Comparison of ENCODE assay signal across 1 cellular context in genomic region chr2:88016086-88016947, GRCh38.
TF ChIP-seq lines count a peak whose summit lies in the region.

TSS of gene RNU2-63P (minus strand) at chr2:88016547.

TF ChIP-seq in K562, 482 proteins besides CTCF, POLR2A, EP300 and RAD21 (continued from another document and continues in another):
- TF ChIP-seq, protein P1, sequence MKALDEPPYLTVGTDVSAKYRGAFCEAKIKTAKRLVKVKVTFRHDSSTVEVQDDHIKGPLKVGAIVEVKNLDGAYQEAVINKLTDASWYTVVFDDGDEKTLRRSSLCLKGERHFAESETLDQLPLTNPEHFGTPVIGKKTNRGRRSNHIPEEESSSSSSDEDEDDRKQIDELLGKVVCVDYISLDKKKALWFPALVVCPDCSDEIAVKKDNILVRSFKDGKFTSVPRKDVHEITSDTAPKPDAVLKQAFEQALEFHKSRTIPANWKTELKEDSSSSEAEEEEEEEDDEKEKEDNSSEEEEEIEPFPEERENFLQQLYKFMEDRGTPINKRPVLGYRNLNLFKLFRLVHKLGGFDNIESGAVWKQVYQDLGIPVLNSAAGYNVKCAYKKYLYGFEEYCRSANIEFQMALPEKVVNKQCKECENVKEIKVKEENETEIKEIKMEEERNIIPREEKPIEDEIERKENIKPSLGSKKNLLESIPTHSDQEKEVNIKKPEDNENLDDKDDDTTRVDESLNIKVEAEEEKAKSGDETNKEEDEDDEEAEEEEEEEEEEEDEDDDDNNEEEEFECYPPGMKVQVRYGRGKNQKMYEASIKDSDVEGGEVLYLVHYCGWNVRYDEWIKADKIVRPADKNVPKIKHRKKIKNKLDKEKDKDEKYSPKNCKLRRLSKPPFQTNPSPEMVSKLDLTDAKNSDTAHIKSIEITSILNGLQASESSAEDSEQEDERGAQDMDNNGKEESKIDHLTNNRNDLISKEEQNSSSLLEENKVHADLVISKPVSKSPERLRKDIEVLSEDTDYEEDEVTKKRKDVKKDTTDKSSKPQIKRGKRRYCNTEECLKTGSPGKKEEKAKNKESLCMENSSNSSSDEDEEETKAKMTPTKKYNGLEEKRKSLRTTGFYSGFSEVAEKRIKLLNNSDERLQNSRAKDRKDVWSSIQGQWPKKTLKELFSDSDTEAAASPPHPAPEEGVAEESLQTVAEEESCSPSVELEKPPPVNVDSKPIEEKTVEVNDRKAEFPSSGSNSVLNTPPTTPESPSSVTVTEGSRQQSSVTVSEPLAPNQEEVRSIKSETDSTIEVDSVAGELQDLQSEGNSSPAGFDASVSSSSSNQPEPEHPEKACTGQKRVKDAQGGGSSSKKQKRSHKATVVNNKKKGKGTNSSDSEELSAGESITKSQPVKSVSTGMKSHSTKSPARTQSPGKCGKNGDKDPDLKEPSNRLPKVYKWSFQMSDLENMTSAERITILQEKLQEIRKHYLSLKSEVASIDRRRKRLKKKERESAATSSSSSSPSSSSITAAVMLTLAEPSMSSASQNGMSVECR (CRISPR knock-in tag; IDR thresholded peaks at IDR 0.05): no peak
- peak; percentile 67 for TF ChIP-seq DACH1 (IDR thresholded peaks at IDR 0.05; ENCODE audit: partially characterized antibody)
- TF ChIP-seq, protein P2, sequence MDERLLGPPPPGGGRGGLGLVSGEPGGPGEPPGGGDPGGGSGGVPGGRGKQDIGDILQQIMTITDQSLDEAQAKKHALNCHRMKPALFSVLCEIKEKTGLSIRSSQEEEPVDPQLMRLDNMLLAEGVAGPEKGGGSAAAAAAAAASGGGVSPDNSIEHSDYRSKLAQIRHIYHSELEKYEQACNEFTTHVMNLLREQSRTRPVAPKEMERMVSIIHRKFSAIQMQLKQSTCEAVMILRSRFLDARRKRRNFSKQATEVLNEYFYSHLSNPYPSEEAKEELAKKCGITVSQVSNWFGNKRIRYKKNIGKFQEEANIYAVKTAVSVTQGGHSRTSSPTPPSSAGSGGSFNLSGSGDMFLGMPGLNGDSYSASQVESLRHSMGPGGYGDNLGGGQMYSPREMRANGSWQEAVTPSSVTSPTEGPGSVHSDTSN (CRISPR knock-in tag; IDR thresholded peaks at IDR 0.05; ENCODE audit: low read depth): no peak
- TF ChIP-seq, protein P2 (tag; conservative IDR thresholded peaks at IDR 0.05; ENCODE audit: low read depth): peak; percentile 57
- peak; percentile 86 for TF ChIP-seq MEF2A (IDR thresholded peaks at IDR 0.05; ENCODE audit: control insufficient read depth, low read depth, low read length)
- TF ChIP-seq FOXA1 (IDR thresholded peaks at IDR 0.05; ENCODE audit: borderline replicate concordance): no peak
- no peak for TF ChIP-seq ADNP (tag; IDR thresholded peaks at IDR 0.05)
- peak; percentile 97 for TF ChIP-seq ZNF586 (CRISPR knock-in tag; conservative IDR thresholded peaks at IDR 0.05)
- TF ChIP-seq CXXC5 (CRISPR knock-in tag; IDR thresholded peaks at IDR 0.05): peak; percentile 77
- no peak for TF ChIP-seq DMBX1 (CRISPR knock-in tag; IDR thresholded peaks at IDR 0.05; ENCODE audit: borderline replicate concordance)
- TF ChIP-seq BRCA1 (IDR thresholded peaks at IDR 0.05): no peak
- TF ChIP-seq BRCA1 (CRISPR knock-in tag; IDR thresholded peaks at IDR 0.05): no peak
- TF ChIP-seq RNF2 (IDR thresholded peaks at IDR 0.05): peak; percentile 100
- TF ChIP-seq SNAPC5 (CRISPR knock-in tag; IDR thresholded peaks at IDR 0.05): peak; percentile 96
- no peak for TF ChIP-seq ZNF140 (CRISPR knock-in tag; IDR thresholded peaks at IDR 0.05)
- TF ChIP-seq MCM7 (IDR thresholded peaks at IDR 0.05): peak in 1 of 2 experiments; percentile 30; a peak in 1 of 4 replicates
- peak; percentile 94 for TF ChIP-seq STAT5A (IDR thresholded peaks at IDR 0.05; ENCODE audit: borderline replicate concordance, low read length)
- TF ChIP-seq, protein P3, sequence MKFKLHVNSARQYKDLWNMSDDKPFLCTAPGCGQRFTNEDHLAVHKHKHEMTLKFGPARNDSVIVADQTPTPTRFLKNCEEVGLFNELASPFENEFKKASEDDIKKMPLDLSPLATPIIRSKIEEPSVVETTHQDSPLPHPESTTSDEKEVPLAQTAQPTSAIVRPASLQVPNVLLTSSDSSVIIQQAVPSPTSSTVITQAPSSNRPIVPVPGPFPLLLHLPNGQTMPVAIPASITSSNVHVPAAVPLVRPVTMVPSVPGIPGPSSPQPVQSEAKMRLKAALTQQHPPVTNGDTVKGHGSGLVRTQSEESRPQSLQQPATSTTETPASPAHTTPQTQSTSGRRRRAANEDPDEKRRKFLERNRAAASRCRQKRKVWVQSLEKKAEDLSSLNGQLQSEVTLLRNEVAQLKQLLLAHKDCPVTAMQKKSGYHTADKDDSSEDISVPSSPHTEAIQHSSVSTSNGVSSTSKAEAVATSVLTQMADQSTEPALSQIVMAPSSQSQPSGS (CRISPR knock-in tag; IDR thresholded peaks at IDR 0.05): no peak
- peak; percentile 43; the same call in 1 of the 2 replicates for TF ChIP-seq NCOA6 (IDR thresholded peaks at IDR 0.05)
- no peak for TF ChIP-seq ESRRA (IDR thresholded peaks at IDR 0.05; ENCODE audit: borderline replicate concordance, low read depth)
- TF ChIP-seq SETDB1 (IDR thresholded peaks at IDR 0.05; ENCODE audit: low read length): no peak
- peak; percentile 98 for TF ChIP-seq KDM5B (IDR thresholded peaks at IDR 0.05; ENCODE audit: insufficient replicate concordance, low read depth, low read length)
- TF ChIP-seq, protein P4, sequence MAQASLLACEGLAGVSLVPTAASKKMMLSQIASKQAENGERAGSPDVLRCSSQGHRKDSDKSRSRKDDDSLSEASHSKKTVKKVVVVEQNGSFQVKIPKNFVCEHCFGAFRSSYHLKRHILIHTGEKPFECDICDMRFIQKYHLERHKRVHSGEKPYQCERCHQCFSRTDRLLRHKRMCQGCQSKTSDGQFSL (CRISPR knock-in tag; IDR thresholded peaks at IDR 0.05): peak; percentile 66; the same call in 1 of the 2 replicates
- TF ChIP-seq, protein P4 (tag; IDR thresholded peaks at IDR 0.05): no peak
- TF ChIP-seq SPI1 (IDR thresholded peaks at IDR 0.05; ENCODE audit: borderline replicate concordance, low read depth, low read length): no peak
- TF ChIP-seq DPF2 (IDR thresholded peaks at IDR 0.05): peak; percentile 71; the same call in 1 of the 2 replicates
- 0 out of 4 replicates have a peak, but pooled peaks of 1 of the 2 experiments have one; percentile 11 for TF ChIP-seq TRIM24 (IDR thresholded peaks at IDR 0.05)
- no peak for TF ChIP-seq SMARCA5 (IDR thresholded peaks at IDR 0.05)
- no peak for TF ChIP-seq ZNF12 (CRISPR knock-in tag; IDR thresholded peaks at IDR 0.05)
- TF ChIP-seq, protein P5, sequence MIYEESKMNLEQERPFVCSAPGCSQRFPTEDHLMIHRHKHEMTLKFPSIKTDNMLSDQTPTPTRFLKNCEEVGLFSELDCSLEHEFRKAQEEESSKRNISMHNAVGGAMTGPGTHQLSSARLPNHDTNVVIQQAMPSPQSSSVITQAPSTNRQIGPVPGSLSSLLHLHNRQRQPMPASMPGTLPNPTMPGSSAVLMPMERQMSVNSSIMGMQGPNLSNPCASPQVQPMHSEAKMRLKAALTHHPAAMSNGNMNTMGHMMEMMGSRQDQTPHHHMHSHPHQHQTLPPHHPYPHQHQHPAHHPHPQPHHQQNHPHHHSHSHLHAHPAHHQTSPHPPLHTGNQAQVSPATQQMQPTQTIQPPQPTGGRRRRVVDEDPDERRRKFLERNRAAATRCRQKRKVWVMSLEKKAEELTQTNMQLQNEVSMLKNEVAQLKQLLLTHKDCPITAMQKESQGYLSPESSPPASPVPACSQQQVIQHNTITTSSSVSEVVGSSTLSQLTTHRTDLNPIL (CRISPR knock-in tag; IDR thresholded peaks at IDR 0.05): peak; percentile 89
- no peak; the same call in 1 of the 2 replicates for TF ChIP-seq ZBTB43 (CRISPR knock-in tag; IDR thresholded peaks at IDR 0.05)
- peak; percentile 86; the same call in 1 of the 2 replicates for TF ChIP-seq ZNF212 (CRISPR knock-in tag; IDR thresholded peaks at IDR 0.05)
- no peak for TF ChIP-seq TCF15 (CRISPR knock-in tag; IDR thresholded peaks at IDR 0.05)
- TF ChIP-seq TBL1XR1 (IDR thresholded peaks at IDR 0.05; ENCODE audit: low read length in 2 of 2): peak; percentile 19 to 89; a peak in 2 of 4 replicates
- peak; percentile 99 for TF ChIP-seq ZNF316 (IDR thresholded peaks at IDR 0.05)
- peak; percentile 87 for TF ChIP-seq RNF219 (CRISPR knock-in tag; IDR thresholded peaks at IDR 0.05)
- TF ChIP-seq WHSC1 (IDR thresholded peaks at IDR 0.05; ENCODE audit: low read length): no peak
- TF ChIP-seq CBFB (CRISPR knock-in tag; IDR thresholded peaks at IDR 0.05): no peak
- TF ChIP-seq GTF2A2 (tag; IDR thresholded peaks at IDR 0.05): peak; percentile 99
- TF ChIP-seq RAD51 (IDR thresholded peaks at IDR 0.05; ENCODE audit: borderline replicate concordance, low read depth): no peak
- TF ChIP-seq TSC22D4 (tag; IDR thresholded peaks at IDR 0.05): no peak
- TF ChIP-seq, protein P6, sequence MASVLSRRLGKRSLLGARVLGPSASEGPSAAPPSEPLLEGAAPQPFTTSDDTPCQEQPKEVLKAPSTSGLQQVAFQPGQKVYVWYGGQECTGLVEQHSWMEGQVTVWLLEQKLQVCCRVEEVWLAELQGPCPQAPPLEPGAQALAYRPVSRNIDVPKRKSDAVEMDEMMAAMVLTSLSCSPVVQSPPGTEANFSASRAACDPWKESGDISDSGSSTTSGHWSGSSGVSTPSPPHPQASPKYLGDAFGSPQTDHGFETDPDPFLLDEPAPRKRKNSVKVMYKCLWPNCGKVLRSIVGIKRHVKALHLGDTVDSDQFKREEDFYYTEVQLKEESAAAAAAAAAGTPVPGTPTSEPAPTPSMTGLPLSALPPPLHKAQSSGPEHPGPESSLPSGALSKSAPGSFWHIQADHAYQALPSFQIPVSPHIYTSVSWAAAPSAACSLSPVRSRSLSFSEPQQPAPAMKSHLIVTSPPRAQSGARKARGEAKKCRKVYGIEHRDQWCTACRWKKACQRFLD (CRISPR knock-in tag; IDR thresholded peaks at IDR 0.05): peak; percentile 65; the same call in 1 of the 2 replicates
- no peak for TF ChIP-seq SLC30A9 (CRISPR knock-in tag; IDR thresholded peaks at IDR 0.05)
- peak; percentile 87 for TF ChIP-seq ZNF280B (CRISPR knock-in tag; IDR thresholded peaks at IDR 0.05)
- TF ChIP-seq POLR2G (IDR thresholded peaks at IDR 0.05; ENCODE audit: low read depth, low read length): peak; percentile 84
- TF ChIP-seq NONO (IDR thresholded peaks at IDR 0.05; ENCODE audit: low read depth in 2 of 2, low read length in 1 of 2): peak; percentile 72 to 97
- peak; percentile 87 for TF ChIP-seq HEY1 (CRISPR knock-in tag; IDR thresholded peaks at IDR 0.05; ENCODE audit: borderline replicate concordance)
- TF ChIP-seq FOXJ2 (tag; IDR thresholded peaks at IDR 0.05): peak; percentile 81; the same call in 1 of the 2 replicates
- TF ChIP-seq XRCC5 (IDR thresholded peaks at IDR 0.05; ENCODE audit: low read depth, low read length): no peak
- no peak for TF ChIP-seq PCBP2 (IDR thresholded peaks at IDR 0.05; ENCODE audit: low read depth, low read length, poor library complexity, severe bottlenecking)
